8 cellular contexts compared by ENCODE assay signal in the genomic region with DNA sequence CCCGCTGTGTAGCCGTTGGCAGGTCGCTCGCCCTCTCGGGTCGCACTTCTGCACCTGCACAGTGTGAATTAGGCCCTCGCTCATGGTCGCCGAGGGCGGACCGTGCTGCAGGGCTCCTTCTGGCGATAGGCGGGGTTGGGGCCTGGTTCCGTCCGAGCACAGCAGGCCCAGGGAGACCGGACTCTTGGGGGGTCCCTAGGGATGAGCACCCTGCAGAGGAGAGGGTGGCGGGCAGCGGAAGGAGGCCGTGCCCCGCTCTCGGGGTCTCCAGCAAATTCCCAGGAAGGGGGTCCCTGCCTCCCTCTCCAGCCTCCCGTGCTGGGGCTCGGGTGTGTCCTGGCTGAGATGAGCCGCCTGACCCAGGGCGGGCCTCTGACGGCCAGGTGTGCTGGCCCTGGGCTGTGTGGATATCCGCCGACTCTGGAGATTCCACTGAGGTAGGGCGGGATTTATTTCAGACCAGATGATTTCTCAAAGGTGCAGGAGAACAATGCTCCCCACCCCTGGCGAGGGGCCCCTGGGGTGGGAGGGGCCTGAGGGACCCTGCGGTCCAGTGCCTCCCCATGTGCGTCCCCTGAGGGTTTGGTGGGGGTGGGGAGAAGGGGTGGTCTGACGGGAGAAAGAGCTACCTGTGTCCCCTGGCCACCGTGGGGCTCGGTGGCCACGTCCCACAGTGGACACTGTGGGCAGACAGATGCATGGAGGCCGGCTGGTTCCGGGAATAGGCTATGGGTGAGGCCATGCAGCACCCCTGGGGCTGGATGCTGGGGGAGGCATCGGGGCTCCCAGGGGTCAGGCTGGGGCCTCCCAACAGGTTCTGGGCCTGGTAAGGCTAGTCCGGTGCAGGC. TPM values are rescaled to one million over a fixed set of nuclear protein-coding genes. Genes with fewer than 3 reads are reported as not detected.
DNase-seq lines count a peak whose midpoint lies in the region; ATAC-seq, FAIRE-seq and TF ChIP-seq lines count a peak whose summit lies in the region.

No MANE protein-coding gene starts in this region.

- no peak for TF ChIP-seq EP300 in ovary (IDR thresholded peaks at IDR 0.05)

- no peaks in the 10 kb centered on the region for H3K36me3 ChIP-seq in ovary

- TF ChIP-seq CTCF in GM13977 (IDR thresholded peaks at IDR 0.05; ENCODE audit: extremely low read depth, insufficient read depth, missing control alignments) (no peak), epithelial cell of esophagus (IDR thresholded peaks at IDR 0.05; ENCODE audit: insufficient read depth, low read depth, low read length, missing control alignments) (no peak), ovary (IDR thresholded peaks at IDR 0.05) (no peak)

- H3K4me3 ChIP-seq in epithelial cell of esophagus (ENCODE audit: low read length) (peak overlapping the region; percentile 47), ovary (peak overlapping the region; percentile 32)

- peaks cover 4% of the 10 kb centered on the region for H3K4me1 ChIP-seq in ovary (ENCODE audit: insufficient read depth)

- peak overlapping the region; percentile 63 to 78 for H3K27ac ChIP-seq in ovary

- H3K9me3 ChIP-seq in ovary: no peaks in the 10 kb centered on the region

- WGBS in ovary, 3 donors: 33 to 52% (median 34%) methylated on average over 29 to 40 of the region's 40 CpGs

- in situ Hi-C loops in GM13977 (cut with MboI; ENCODE audit: low pct_unique_long_range_greater_than_20kb, low sequenced_read_pairs, unreplicated experiment): no loop called here

- FAIRE-seq in frontal cortex (lab: Jason Lieb, UNC): no peak

- no peak for TF ChIP-seq POLR2A in ovary (IDR thresholded peaks at IDR 0.05)

- ATAC-seq in HG03025 (IDR thresholded peaks at IDR 0.05; ENCODE audit: low FRiP score, unreplicated experiment): no peak

- peak; percentile 10 for DNase-seq in GM13977 (ENCODE audit: low spot score)
- peak; percentile 23 for DNase-seq in HT-29 (ENCODE audit: low spot score)
- no peak for DNase-seq in epithelial cell of esophagus (ENCODE audit: low read depth)
- DNase-seq in ovary: peak; percentile 39 to 55 (median 50)
- no peak for DNase-seq in frontal cortex (ENCODE audit: low spot score in 2 of 2)
- DNase-seq in stimulated activated CD8-positive, alpha-beta memory T cell treated with anti-CD3 and anti-CD28 coated beads, Interleukin-4, amount 100 ng/mL, for 48 hours: no peak
- no peak for DNase-seq in amniotic stem cell (lab: John Stamatoyannopoulos, UW)

- intact Hi-C loops in ovary (cut with DNase I): no loop called here

- H3K27me3 ChIP-seq in ovary: no peaks in the 10 kb centered on the region

RNA-seq across cellular contexts. Expression of gene FAM53A, which starts 0.9 kb away (rescaled TPM):
- total RNA-seq in HT-29 (2014; rRNA removed; shearing (Covaris generic)): 2.4 and 2.6 TPM in 2 replicates
- total RNA-seq in ovary (1 to 10 TPM; 1.7 to 5.1 (median 2.4) TPM), frontal cortex (0.82 TPM)
- 1 to 10 TPM in 1 of 2 donors, under 1 TPM in 1; 0.32 to 4.3 TPM for polyA plus RNA-seq in ovary

RNA-seq across cellular contexts. Expression of gene SLBP, which starts 27.1 kb away (rescaled TPM):
- 147 and 183 TPM in 2 replicates for total RNA-seq in HT-29 (2014; rRNA removed; shearing (Covaris generic))
- total RNA-seq in ovary (10 to 100 TPM; 32.0 to 51.4 (median 36.7) TPM), frontal cortex (51.0 TPM)
- polyA plus RNA-seq in ovary: 10 to 100 TPM; 30.9 to 64.8 TPM

RNA-seq across cellular contexts. Expression of gene TMEM129, which starts 36.1 kb away (rescaled TPM):
- 94.2 and 111 TPM in 2 replicates for total RNA-seq in HT-29 (2014; rRNA removed; shearing (Covaris generic))
- total RNA-seq in ovary (10 to 100 TPM; 27.6 to 42.5 (median 40.3) TPM), frontal cortex (13.5 TPM)
- 10 to 100 TPM in 1 of 2 donors, 1 to 10 TPM in 1; 5.6 to 43.2 TPM for polyA plus RNA-seq in ovary

RNA-seq across cellular contexts. Expression of gene TACC3, which starts 36.3 kb away (rescaled TPM):
- 64.6 and 71.2 TPM in 2 replicates for total RNA-seq in HT-29 (2014; rRNA removed; shearing (Covaris generic))
- total RNA-seq in ovary: 10 to 100 TPM in 1 of 7 donors, 1 to 10 TPM in 6; 2.1 to 10.4 (median 6.0) TPM
- 1 to 10 TPM; 5.3 to 7.0 TPM for polyA plus RNA-seq in ovary
- 2.0 TPM for total RNA-seq in frontal cortex

Comparison
In these comparisons a context has a peak if more than half of its experiments do, and no peak if none do; other contexts are left out.
1. DNase-seq: peak in GM13977 (single experiment), HT-29 (single experiment) and ovary (5 of 5); none in epithelial cell of esophagus (single experiment), frontal cortex (0 of 2), stimulated activated CD8-positive, alpha-beta memory T cell treated with anti-CD3 and anti-CD28 coated beads, Interleukin-4, amount 100 ng/mL, for 48 hours (single experiment) and amniotic stem cell (single experiment).